10 cellular contexts compared by ENCODE assay signal in the genomic region with DNA sequence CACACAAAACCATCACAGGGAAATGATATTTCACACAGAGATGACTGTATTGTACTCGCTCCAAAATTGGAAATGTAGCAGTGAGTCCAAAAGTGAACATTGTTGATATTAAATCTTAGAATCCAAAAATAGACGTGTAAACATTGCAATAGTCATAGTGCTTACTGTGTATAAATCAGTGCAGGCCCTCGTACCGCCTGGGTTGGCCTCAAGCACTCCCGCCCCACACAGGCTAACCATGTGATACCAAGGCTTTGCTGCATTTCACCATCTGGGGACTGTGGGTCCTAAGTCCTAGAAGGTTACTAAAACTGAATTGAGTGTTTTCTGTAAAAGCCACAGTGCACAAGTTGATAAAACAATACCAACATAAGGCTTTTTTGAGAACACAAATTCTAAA.
DNase-seq lines count a peak whose midpoint lies in the region; ATAC-seq lines count a peak whose summit lies in the region.
"Had no signal": no experiment of that assay in that cellular context is flagged by ENCODE, and none has a peak within 500 bp of the region (broad histone marks: within the 10 kb centered on the region; RNA-seq: fewer than 3 reads in every experiment).

No MANE protein-coding gene starts in this region.

- DNase-seq in NCI-H69 (lab: John Stamatoyannopoulos, UW) (peak; percentile 35), fibroblast of the conjunctiva (ENCODE audit: low read depth) (peak; percentile 83), non-pigmented ciliary epithelial cell (ENCODE audit: low read depth) (peak; percentile 26), T-helper 9 cell (no peak), EL (no peak)
- DNase-seq: DMS153 had no signal

- 0 out of 2 replicates have a peak overlapping the region, but pooled peaks have one; percentile 9 for H3K4me3 ChIP-seq in ACC112 (ENCODE audit: low read depth, low read length)

- H3K27me3 ChIP-seq in ACC112 (ENCODE audit: insufficient read depth, low read length) = no peaks in the 10 kb centered on the region

- H3K36me3 ChIP-seq in ACC112 (ENCODE audit: insufficient read depth, low read length) = no peaks in the 10 kb centered on the region

- no peak for ATAC-seq in HG03442 (IDR thresholded peaks at IDR 0.05; ENCODE audit: unreplicated experiment)
- ATAC-seq in GM19395 (IDR thresholded peaks at IDR 0.05; ENCODE audit: unreplicated experiment) = no peak
- ATAC-seq: HCT116 had no signal

- H2AFZ ChIP-seq in ACC112 (ENCODE audit: low read length, unreplicated experiment) = no peak overlapping the region

- peaks cover 39% of the 10 kb centered on the region for H3K4me1 ChIP-seq in ACC112 (ENCODE audit: control insufficient read depth, insufficient read depth, low read length, unreplicated experiment)

- peak overlapping the region; percentile 45 for H3K27ac ChIP-seq in ACC112 (ENCODE audit: low read depth, low read length)

- peaks cover 53% of the 10 kb centered on the region for H3K79me2 ChIP-seq in ACC112 (ENCODE audit: control insufficient read depth, insufficient read depth, low read length, unreplicated experiment)

Comparison
In these comparisons a context has a peak if more than half of its experiments do, and no peak if none do; other contexts are left out.
1. DNase-seq: peak in NCI-H69 (single experiment), fibroblast of the conjunctiva (single experiment) and non-pigmented ciliary epithelial cell (single experiment); none in T-helper 9 cell (single experiment) and EL (single experiment).